In the genomic region with DNA sequence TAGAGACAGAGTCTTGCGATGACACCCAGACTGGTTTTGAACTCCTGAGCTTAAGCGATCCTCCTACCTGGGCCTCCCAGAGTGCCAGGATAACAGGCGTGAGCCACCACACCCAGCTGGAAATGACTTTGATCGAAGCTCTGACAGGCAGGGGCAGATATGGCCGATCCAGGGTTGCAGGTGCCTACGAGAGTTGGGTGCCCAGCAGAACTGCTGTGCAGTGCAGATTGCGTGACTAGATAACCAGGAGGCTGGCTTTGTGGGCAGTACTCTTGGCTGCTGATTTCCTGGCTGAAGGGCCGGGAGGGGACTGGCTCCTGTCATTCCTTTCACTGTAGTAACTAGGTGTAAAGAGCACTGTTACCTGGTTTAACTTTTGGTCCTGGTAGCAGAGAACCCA, we compare ENCODE assay signal across 29 cellular contexts.
"Had no signal": no experiment of that assay in that cellular context is flagged by ENCODE, and none has a peak within 500 bp of the region (broad histone marks: within the 10 kb centered on the region; RNA-seq: fewer than 3 reads in every experiment).

No MANE protein-coding gene starts in this region.

- H3K27me3 Mint-ChIP-seq: activated naive CD4-positive, alpha-beta T cell treated with anti-CD3 and anti-CD28 coated beads, Interleukin-2, amount 10 ng/mL, durations not matched to agents 7 days and 5 days; activated naive CD8-positive, alpha-beta T cell; activated naive CD8-positive, alpha-beta T cell treated with anti-CD3 and anti-CD28 coated beads, Interleukin-2, amount 50 U/mL, for 24 hours had no signal

- H3K9me3 ChIP-seq: Peyer's patch had no signal

- H3K9me3 Mint-ChIP-seq: activated naive CD4-positive, alpha-beta T cell treated with anti-CD3 and anti-CD28 coated beads, Interleukin-2, amount 10 ng/mL, durations not matched to agents 7 days and 5 days; activated naive CD8-positive, alpha-beta T cell treated with anti-CD3 and anti-CD28 coated beads, Interleukin-2, amount 50 U/mL, for 24 hours; brain; T-helper 1 cell treated with Interleukin-12 subunit alpha and Interleukin-12 subunit beta and Interleukin-4 antibody, amounts not matched to agents 30 μg/mL and 1 μg/mL, for 36 hours; T-helper 2 cell treated with Interferon-gamma antibody and Interleukin-4, amounts not matched to agents 5 μg/mL and 100 μg/mL, for 36 hours had no signal

- H3K27ac Mint-ChIP-seq: activated naive CD4-positive, alpha-beta T cell treated with anti-CD3 and anti-CD28 coated beads, Interleukin-2, amount 10 ng/mL, durations not matched to agents 7 days and 5 days; activated naive CD8-positive, alpha-beta T cell; activated naive CD8-positive, alpha-beta T cell treated with anti-CD3 and anti-CD28 coated beads, Interleukin-2, amount 50 U/mL, for 24 hours; brain; T-helper 1 cell treated with Interleukin-12 subunit alpha and Interleukin-12 subunit beta and Interleukin-4 antibody, amounts not matched to agents 30 μg/mL and 1 μg/mL, for 36 hours; T-helper 2 cell treated with Interferon-gamma antibody and Interleukin-4, amounts not matched to agents 5 μg/mL and 100 μg/mL, for 36 hours had no signal

- H3K4me3 Mint-ChIP-seq: activated naive CD4-positive, alpha-beta T cell treated with anti-CD3 and anti-CD28 coated beads, Interleukin-2, amount 10 ng/mL, durations not matched to agents 7 days and 5 days; activated naive CD8-positive, alpha-beta T cell; activated naive CD8-positive, alpha-beta T cell treated with anti-CD3 and anti-CD28 coated beads, Interleukin-2, amount 50 U/mL, for 24 hours; brain; T-helper 1 cell treated with Interleukin-12 subunit alpha and Interleukin-12 subunit beta and Interleukin-4 antibody, amounts not matched to agents 30 μg/mL and 1 μg/mL, for 36 hours; T-helper 2 cell treated with Interferon-gamma antibody and Interleukin-4, amounts not matched to agents 5 μg/mL and 100 μg/mL, for 36 hours had no signal

- DNase-seq: activated CD4-positive, alpha-beta T cell treated with anti-CD3 and anti-CD28 coated beads, Interleukin-2, amount 50 U/mL, for 1 hour; activated CD8-positive, alpha-beta memory T cell treated with anti-CD3 and anti-CD28 coated beads, Interleukin-2, amount 50 U/mL, for 4 hours; activated effector memory CD4-positive, alpha-beta T cell treated with Interleukin-2 at 50 U/mL for 16 hours; activated naive CD4-positive, alpha-beta T cell treated with anti-CD3 and anti-CD28 coated beads, Interleukin-2, amount 10 ng/mL, durations not matched to agents 7 days and 5 days; activated naive CD8-positive, alpha-beta T cell treated with anti-CD3 and anti-CD28 coated beads, Interleukin-2, amount 50 U/mL, for 24 hours; activated T-cell treated with anti-CD3 and anti-CD28 coated beads for 4 hours; activated T-cell treated with anti-CD3 and anti-CD28 coated beads, Interleukin-2, amount 50 U/mL, for 48 hours; anterior cingulate cortex; caudate nucleus; Kasumi-1; KG1; MM.1S; MV-4-11; NCI-H1092; NCI-H1436 treated with DMSO at 0.1 percent for 48 hours; NCI-H1694 treated with DMSO at 0.1 percent for 48 hours; NCI-H2029; NCI-H345; NCI-H524 treated with DMSO at 0.1 percent for 48 hours; NCI-H748 treated with DMSO at 0.1 percent for 48 hours; NK-92 treated with Interleukin-12 subunit alpha and Interleukin-12 subunit beta, amount 100 ng/mL, for 24 hours; PC-3; Right ventricle myocardium superior; RPMI8226 had no signal

- H3K4me1 ChIP-seq: Peyer's patch had no signal

- ATAC-seq: activated naive CD8-positive, alpha-beta T cell treated with anti-CD3 and anti-CD28 coated beads, Interleukin-2, amount 50 U/mL, for 24 hours; PC-3 had no signal

- H3K27me3 ChIP-seq: Peyer's patch had no signal

- H3K4me3 ChIP-seq: Peyer's patch had no signal

- H3K4me1 Mint-ChIP-seq: activated naive CD4-positive, alpha-beta T cell treated with anti-CD3 and anti-CD28 coated beads, Interleukin-2, amount 10 ng/mL, durations not matched to agents 7 days and 5 days; activated naive CD8-positive, alpha-beta T cell treated with anti-CD3 and anti-CD28 coated beads, Interleukin-2, amount 50 U/mL, for 24 hours; brain had no signal
